In genomic region chr10:90968448-90969086, GRCh38 we compare ENCODE assay signal across 15 cellular contexts. TPM values are rescaled to one million over a fixed set of nuclear protein-coding genes. Genes with fewer than 3 reads are reported as not detected.
DNase-seq lines count a peak whose midpoint lies in the region; ATAC-seq, FAIRE-seq and TF ChIP-seq lines count a peak whose summit lies in the region.
"Had no signal": no experiment of that assay in that cellular context is flagged by ENCODE, and none has a peak within 500 bp of the region (broad histone marks: within the 10 kb centered on the region; RNA-seq: fewer than 3 reads in every experiment).

No MANE protein-coding gene starts in this region.

- no peaks in the 10 kb centered on the region for H3K9me1 ChIP-seq in endothelial cell of umbilical vein (replicated peaks; ENCODE audit: control insufficient read depth, extremely low read depth, insufficient read depth, low read length)

- no peak overlapping the region for H3K4me3 ChIP-seq in BJ (ENCODE audit: low read depth, low read length)
- H3K4me3 ChIP-seq in endothelial cell of umbilical vein (replicated peaks in 1 of 3; ENCODE audit: insufficient read depth in 1 of 3, low read depth in 1 of 3, low read length in 3 of 3), result no peak overlapping the region
- no peak overlapping the region for H3K4me3 ChIP-seq in mucosa of descending colon

- CTCF ChIA-PET in BJ (lab: Yijun Ruan, JAX), result interaction anchor here (1.2 to 5.1 kb wide), 7 partner anchors 12 to 89 kb away, joined by 4 to 62 read pairs (median 7); no protein-coding TSS in a partner anchor
- CTCF ChIA-PET in endothelial cell of umbilical vein (lab: Charles Lee), result interaction anchor here (1.0 to 3.4 kb wide), 9 partner anchors 8 to 282 kb away, joined by 4 to 44 read pairs (median 5); no protein-coding TSS in a partner anchor

- H2AFZ ChIP-seq in endothelial cell of umbilical vein (ENCODE audit: low read depth, low read length), result no peak overlapping the region
- H2AFZ ChIP-seq: parathyroid adenoma had no signal

- no TSS peak for BruUV-seq in endothelial cell of umbilical vein (replicated peaks; lab: Mats Ljungman, UMichigan)

- no peaks in the 10 kb centered on the region for H3K79me2 ChIP-seq in endothelial cell of umbilical vein (ENCODE audit: control insufficient read depth, insufficient read depth, low read length)
- H3K79me2 ChIP-seq: parathyroid adenoma had no signal

- dilution Hi-C loops in endothelial cell of umbilical vein (cut with MboI; ENCODE audit: extremely low pct_ligation_motif_present, low sequenced_read_pairs), result no loop called here

- FAIRE-seq in endothelial cell of umbilical vein (lab: Jason Lieb, UNC), result no peak
- FAIRE-seq: islet of Langerhans had no signal

- no peak overlapping the region for H3K27ac ChIP-seq in endothelial cell of umbilical vein (ENCODE audit: insufficient read depth, low read depth, low read length)
- H3K27ac ChIP-seq: parathyroid adenoma had no signal

- H3K4me2 ChIP-seq in endothelial cell of umbilical vein (ENCODE audit: insufficient read depth, low read length), result peak overlapping the region; percentile 23

- POLR2A ChIA-PET in BJ (lab: Charles Lee), result no interaction called here
- POLR2A ChIA-PET in endothelial cell of umbilical vein (lab: Charles Lee), result interaction anchor here (1.3 kb wide), 1 partner anchor 52 kb away, joined by 7 read pairs; no protein-coding TSS in a partner anchor

- TF ChIP-seq POLR2A in endothelial cell of umbilical vein (IDR thresholded peaks at IDR 0.05; ENCODE audit: low read depth, low read length), result no peak

- H3K9me3 ChIP-seq in endothelial cell of umbilical vein (replicated peaks; ENCODE audit: control insufficient read depth, insufficient read depth, low read length) (no peaks in the 10 kb centered on the region), mucosa of descending colon (no peaks in the 10 kb centered on the region)

- intact Hi-C loops in endothelial cell of umbilical vein (cut with micrococcal nuclease), result loop anchor here (2.0 kb wide), 1 partner anchor 48 kb away; the partner anchor contains the start of gene ANKRD1
- intact Hi-C loops in mucosa of descending colon (cut with DNase I, micrococcal nuclease), result no loop called here
- intact Hi-C loops in posterior cingulate gyrus (cut with DNase I), result no loop called here

- ATAC-seq in mucosa of descending colon, result peak; percentile 22

- H3K4me1 ChIP-seq in endothelial cell of umbilical vein (ENCODE audit: control insufficient read depth, extremely low read depth, insufficient read depth, low read length) (peaks cover 8% of the 10 kb centered on the region), mucosa of descending colon (ENCODE audit: low read depth) (no peaks in the 10 kb centered on the region)
- H3K4me1 ChIP-seq: parathyroid adenoma had no signal

- H3K9ac ChIP-seq in endothelial cell of umbilical vein (replicated peaks; ENCODE audit: extremely low read depth, insufficient read depth, low read length), result no peak overlapping the region
- H3K9ac ChIP-seq: parathyroid adenoma had no signal

- no peaks in the 10 kb centered on the region for H4K20me1 ChIP-seq in endothelial cell of umbilical vein (replicated peaks; ENCODE audit: control insufficient read depth, extremely low read depth, insufficient read depth, low read length)

- H3K36me3 ChIP-seq in BJ (ENCODE audit: control insufficient read depth, insufficient read depth, low read length) (no peaks in the 10 kb centered on the region), endothelial cell of umbilical vein (ENCODE audit: control insufficient read depth in 2 of 2, extremely low read depth in 1 of 2, insufficient read depth in 2 of 2, low read length in 2 of 2) (no peaks in the 10 kb centered on the region), mucosa of descending colon (ENCODE audit: low read depth) (no peaks in the 10 kb centered on the region)

- DNase-seq in BJ (ENCODE audit: low read depth) (peak; percentile 83), LHCN-M2 (ENCODE audit: low read depth) (peak; percentile 89), endothelial cell of umbilical vein (ENCODE audit: low read depth, low spot score) (peak; percentile 38), mucosa of descending colon (no peak), NCI-H526 treated with DMSO at 0.1 percent for 48 hours (lab: John Stamatoyannopoulos, UW) (no peak), posterior cingulate gyrus (no peak), Ammon's horn (ENCODE audit: low spot score) (no peak)
- DNase-seq in activated CD4-positive, CD25-positive, alpha-beta regulatory T cell (lab: John Stamatoyannopoulos, UW), result no peak
- DNase-seq: activated CD4-positive, alpha-beta T cell treated with anti-CD3 and anti-CD28 coated beads, Interleukin-2, amount 10 ng/mL, durations not matched to agents 7 days and 5 days; activated naive CD4-positive, alpha-beta T cell; CD8-positive, alpha-beta memory T cell; effector CD8-positive, alpha-beta T cell; NCI-H2081 treated with DMSO at 0.1 percent for 48 hours had no signal

- H3K27me3 ChIP-seq in BJ (ENCODE audit: control insufficient read depth, insufficient read depth, low read length) (no peaks in the 10 kb centered on the region), endothelial cell of umbilical vein (ENCODE audit: control insufficient read depth in 2 of 2, insufficient read depth in 2 of 2, low read length in 2 of 2) (no peaks in the 10 kb centered on the region)

- no peak for TF ChIP-seq CTCF in BJ (IDR thresholded peaks at IDR 0.05; ENCODE audit: insufficient read depth, low read depth, low read length)
- no peak for TF ChIP-seq CTCF in endothelial cell of umbilical vein (IDR thresholded peaks at IDR 0.05; ENCODE audit: extremely low read depth in 1 of 2, insufficient read depth in 1 of 2, low read depth in 1 of 2, low read length in 2 of 2)
- no peak for TF ChIP-seq CTCF in mucosa of descending colon (IDR thresholded peaks at IDR 0.05)

TF ChIP-seq in endothelial cell of umbilical vein, 7 proteins besides CTCF, POLR2A, EP300 and RAD21:
- TF ChIP-seq EZH2 (IDR thresholded peaks at IDR 0.05; ENCODE audit: borderline replicate concordance, low read depth, low read length, severe bottlenecking), result no peak
- TF ChIP-seq MYC (IDR thresholded peaks at IDR 0.05; ENCODE audit: low read depth, low read length), result no peak
- no peak for TF ChIP-seq JUN (IDR thresholded peaks at IDR 0.05; ENCODE audit: borderline replicate concordance, insufficient read depth, insufficient read length, low read depth)
- no peak for TF ChIP-seq MAX (IDR thresholded peaks at IDR 0.05; ENCODE audit: insufficient read depth, insufficient read length)
- TF ChIP-seq GATA2 (IDR thresholded peaks at IDR 0.05; ENCODE audit: insufficient read depth, insufficient read length, low read depth, low read length), result no peak
- TF ChIP-seq FOS (IDR thresholded peaks at IDR 0.05; ENCODE audit: borderline replicate concordance, insufficient read depth, low read length), result no peak
- TF ChIP-seq POLR2AphosphoS5 (IDR thresholded peaks at IDR 0.05; ENCODE audit: insufficient read depth, low read depth, low read length), result no peak

RNA-seq across cellular contexts. Expression of gene ANKRD1, which starts 47.7 kb away (rescaled TPM):
- polyA plus RNA-seq in BJ (2011; rRNA removed) (2.2 and 3.2 TPM in 2 replicates), endothelial cell of umbilical vein (527 and 593 TPM in 2 replicates)
- 0.77 and 3.3 TPM in 2 replicates for polyA minus RNA-seq in BJ (2011; rRNA and poly(A)+ RNA removed)
- total RNA-seq in LHCN-M2 (2014; rRNA removed) (216 and 251 TPM in 2 replicates), endothelial cell of umbilical vein (591 and 664 TPM in 2 replicates), mucosa of descending colon (1 to 10 TPM in 1 of 3 donors, under 1 TPM in 1, not detected in 1; 0.23 to 1.7 TPM)
- 641 TPM for polyA plus RNA-seq in LHCN-M2 (2012)
- 797 and 830 TPM in 2 replicates for polyA plus RNA-seq in endothelial cell of umbilical vein (2011; cell fraction: cytosol; rRNA removed)
- 1,251 and 1,651 TPM in 2 replicates for polyA plus RNA-seq in endothelial cell of umbilical vein (2011; cell fraction: nucleus; rRNA removed)
- polyA plus RNA-seq in endothelial cell of umbilical vein (2012), result 949 and 994 TPM in 2 replicates
- 587 and 687 TPM in 2 replicates for polyA minus RNA-seq in endothelial cell of umbilical vein
- 1.2 TPM for polyA minus RNA-seq in endothelial cell of umbilical vein (2011; cell fraction: cytosol; rRNA and poly(A)+ RNA removed)
- polyA minus RNA-seq in endothelial cell of umbilical vein (2011; cell fraction: nucleus; rRNA and poly(A)+ RNA removed), result 237 and 300 TPM in 2 replicates
- total RNA-seq: activated CD4-positive, alpha-beta T cell treated with anti-CD3 and anti-CD28 coated beads, Interleukin-2, amount 10 ng/mL, durations not matched to agents 7 days and 5 days; CD8-positive, alpha-beta memory T cell had no signal
- polyA plus RNA-seq: CD8-positive, alpha-beta memory T cell had no signal

Comparison
In these comparisons a context has a peak if more than half of its experiments do, and no peak if none do; other contexts are left out.
1. DNase-seq: peak in BJ (single experiment), LHCN-M2 (single experiment) and endothelial cell of umbilical vein (single experiment); none in mucosa of descending colon (0 of 3), NCI-H526 treated with DMSO at 0.1 percent for 48 hours (single experiment), activated CD4-positive, CD25-positive, alpha-beta regulatory T cell (0 of 4), posterior cingulate gyrus (0 of 10) and Ammon's horn (single experiment).
2. RNA of gene ANKRD1, which starts 47.7 kb away (total RNA-seq): 591 to 664 TPM in endothelial cell of umbilical vein and 216 to 251 TPM in LHCN-M2; 0.23 to 1.7 TPM in mucosa of descending colon; every median in the first group is over 10 times any median in the second.